Comparison of ENCODE assay signal across 14 cellular contexts in the genomic region with DNA sequence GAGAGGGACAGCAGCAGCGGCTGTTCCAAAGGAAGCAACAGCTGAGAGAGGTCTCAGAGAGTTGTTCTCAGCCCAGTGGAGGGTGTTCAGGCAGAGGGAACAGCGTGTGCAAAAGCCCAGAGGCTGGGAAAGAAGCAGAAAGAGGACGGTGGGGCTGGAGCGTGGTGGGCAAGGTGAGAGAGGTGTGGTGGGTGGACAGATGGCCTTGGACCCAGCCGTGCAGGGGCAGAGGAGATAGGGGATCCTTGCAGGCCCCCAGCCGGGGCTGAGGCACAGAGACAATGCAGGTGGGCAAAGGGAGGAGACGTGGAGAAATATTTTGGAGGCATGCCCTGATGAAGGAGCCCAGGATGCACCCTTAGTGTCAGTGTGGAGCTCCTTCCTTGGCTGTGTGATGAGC. TPM values are rescaled to one million over a fixed set of nuclear protein-coding genes. Genes with fewer than 3 reads are reported as not detected.
"Had no signal": no experiment of that assay in that cellular context is flagged by ENCODE, and none has a peak within 500 bp of the region (broad histone marks: within the 10 kb centered on the region; RNA-seq: fewer than 3 reads in every experiment).

No MANE protein-coding gene starts in this region.

RNA-seq across cellular contexts. Expression of a gene that starts 58.4 kb away (rescaled TPM):
- total RNA-seq: dermis microvascular lymphatic vessel endothelial cell, esophagus mucosa, esophagus squamous epithelium, gastrocnemius medialis, glomerular endothelial cell, kidney epithelial cell, left cardiac atrium, left ventricle myocardium superior, lower leg skin, lung microvascular endothelial cell, mucosa of gallbladder had no signal
- polyA plus RNA-seq: heart right ventricle; keratinocyte; naive thymus-derived CD4-positive, alpha-beta T cell had no signal
